1 cellular context compared by ENCODE assay signal in genomic region chr10:72215611-72216549, GRCh38.
TF ChIP-seq lines count a peak whose summit lies in the region.

Gene ANAPC16 (plus strand): TSS chr10:72216012. CDS start chr10:72223915, 7,903 bp downstream.
A gene with protein sequence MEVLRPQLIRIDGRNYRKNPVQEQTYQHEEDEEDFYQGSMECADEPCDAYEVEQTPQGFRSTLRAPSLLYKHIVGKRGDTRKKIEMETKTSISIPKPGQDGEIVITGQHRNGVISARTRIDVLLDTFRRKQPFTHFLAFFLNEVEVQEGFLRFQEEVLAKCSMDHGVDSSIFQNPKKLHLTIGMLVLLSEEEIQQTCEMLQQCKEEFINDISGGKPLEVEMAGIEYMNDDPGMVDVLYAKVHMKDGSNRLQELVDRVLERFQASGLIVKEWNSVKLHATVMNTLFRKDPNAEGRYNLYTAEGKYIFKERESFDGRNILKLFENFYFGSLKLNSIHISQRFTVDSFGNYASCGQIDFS (minus strand): TSS chr10:72216276. CDS start chr10:72213298, 2,978 bp downstream.

TF ChIP-seq in GM12878, 131 proteins besides CTCF, POLR2A, EP300 and RAD21 (continued from another document and continues in another):
- TF ChIP-seq, protein P1, sequence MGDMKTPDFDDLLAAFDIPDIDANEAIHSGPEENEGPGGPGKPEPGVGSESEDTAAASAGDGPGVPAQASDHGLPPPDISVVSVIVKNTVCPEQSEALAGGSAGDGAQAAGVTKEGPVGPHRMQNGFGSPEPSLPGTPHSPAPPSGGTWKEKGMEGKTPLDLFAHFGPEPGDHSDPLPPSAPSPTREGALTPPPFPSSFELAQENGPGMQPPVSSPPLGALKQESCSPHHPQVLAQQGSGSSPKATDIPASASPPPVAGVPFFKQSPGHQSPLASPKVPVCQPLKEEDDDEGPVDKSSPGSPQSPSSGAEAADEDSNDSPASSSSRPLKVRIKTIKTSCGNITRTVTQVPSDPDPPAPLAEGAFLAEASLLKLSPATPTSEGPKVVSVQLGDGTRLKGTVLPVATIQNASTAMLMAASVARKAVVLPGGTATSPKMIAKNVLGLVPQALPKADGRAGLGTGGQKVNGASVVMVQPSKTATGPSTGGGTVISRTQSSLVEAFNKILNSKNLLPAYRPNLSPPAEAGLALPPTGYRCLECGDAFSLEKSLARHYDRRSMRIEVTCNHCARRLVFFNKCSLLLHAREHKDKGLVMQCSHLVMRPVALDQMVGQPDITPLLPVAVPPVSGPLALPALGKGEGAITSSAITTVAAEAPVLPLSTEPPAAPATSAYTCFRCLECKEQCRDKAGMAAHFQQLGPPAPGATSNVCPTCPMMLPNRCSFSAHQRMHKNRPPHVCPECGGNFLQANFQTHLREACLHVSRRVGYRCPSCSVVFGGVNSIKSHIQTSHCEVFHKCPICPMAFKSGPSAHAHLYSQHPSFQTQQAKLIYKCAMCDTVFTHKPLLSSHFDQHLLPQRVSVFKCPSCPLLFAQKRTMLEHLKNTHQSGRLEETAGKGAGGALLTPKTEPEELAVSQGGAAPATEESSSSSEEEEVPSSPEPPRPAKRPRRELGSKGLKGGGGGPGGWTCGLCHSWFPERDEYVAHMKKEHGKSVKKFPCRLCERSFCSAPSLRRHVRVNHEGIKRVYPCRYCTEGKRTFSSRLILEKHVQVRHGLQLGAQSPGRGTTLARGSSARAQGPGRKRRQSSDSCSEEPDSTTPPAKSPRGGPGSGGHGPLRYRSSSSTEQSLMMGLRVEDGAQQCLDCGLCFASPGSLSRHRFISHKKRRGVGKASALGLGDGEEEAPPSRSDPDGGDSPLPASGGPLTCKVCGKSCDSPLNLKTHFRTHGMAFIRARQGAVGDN (IDR thresholded peaks at IDR 0.05) = peak; percentile 95
- TF ChIP-seq NR2C2 (IDR thresholded peaks at IDR 0.05; ENCODE audit: borderline replicate concordance, control insufficient read depth, insufficient read length, low read depth) (no peak), ZNF622 (IDR thresholded peaks at IDR 0.05) (no peak), CBFB (IDR thresholded peaks at IDR 0.05; ENCODE audit: low read depth) (peak; percentile 42; the same call in 1 of the 2 replicates), BHLHE40 (IDR thresholded peaks at IDR 0.05; ENCODE audit: borderline replicate concordance in 1 of 2, low read depth in 2 of 2, low read length in 1 of 2) (peak; percentile 16 to 81; a peak in 3 of 4 replicates), RAD51 (IDR thresholded peaks at IDR 0.05) (no peak), SMAD5 (IDR thresholded peaks at IDR 0.05; ENCODE audit: low read depth) (peak; percentile 95), YBX1 (IDR thresholded peaks at IDR 0.05) (no peak), PAX5 (IDR thresholded peaks at IDR 0.05; ENCODE audit: borderline replicate concordance, low read depth, low read length) (peak; percentile 42; the same call in 1 of the 2 replicates), CEBPB (IDR thresholded peaks at IDR 0.05; ENCODE audit: borderline replicate concordance in 1 of 2, low read depth in 2 of 2, low read length in 2 of 2) (no peak), MEF2A (IDR thresholded peaks at IDR 0.05; ENCODE audit: insufficient read depth, low read depth, low read length) (0 out of 2 replicates have a peak, but pooled peaks have one; percentile 48), KDM1A (IDR thresholded peaks at IDR 0.05; ENCODE audit: borderline replicate concordance) (no peak), SRF (IDR thresholded peaks at IDR 0.05; ENCODE audit: low read depth in 2 of 2, low read length in 2 of 2) (no peak), ZSCAN29 (IDR thresholded peaks at IDR 0.05) (no peak), IKZF1 (conservative IDR thresholded peaks at IDR 0.05) (peak; percentile 96), SIN3A (IDR thresholded peaks at IDR 0.05; ENCODE audit: low read depth, low read length) (no peak), NBN (IDR thresholded peaks at IDR 0.05) (no peak; the same call in none of the 2 replicates), EED (IDR thresholded peaks at IDR 0.05; ENCODE audit: low read depth) (peak; percentile 43; the same call in 1 of the 2 replicates), RELA (IDR thresholded peaks at IDR 0.05; ENCODE audit: borderline replicate concordance, partially characterized antibody) (peak; percentile 81), TAF1 (IDR thresholded peaks at IDR 0.05; ENCODE audit: borderline replicate concordance, low read depth, low read length) (peak; percentile 60), FOXK2 (IDR thresholded peaks at IDR 0.05) (no peak), SMAD1 (IDR thresholded peaks at IDR 0.05; ENCODE audit: low read depth, partially characterized antibody) (peak; percentile 83), RFX5 (IDR thresholded peaks at IDR 0.05; ENCODE audit: low read depth, low read length) (no peak), CHD1 (IDR thresholded peaks at IDR 0.05; ENCODE audit: low read depth, low read length) (no peak), MYB (IDR thresholded peaks at IDR 0.05; ENCODE audit: borderline replicate concordance, low read depth, low read length) (no peak), TCF12 (IDR thresholded peaks at IDR 0.05; ENCODE audit: low read depth, low read length) (0 out of 2 replicates have a peak, but pooled peaks have one; percentile 4), ZZZ3 (IDR thresholded peaks at IDR 0.05; ENCODE audit: control insufficient read depth, insufficient read length, low read depth) (no peak), PBX3 (IDR thresholded peaks at IDR 0.05; ENCODE audit: insufficient replicate concordance, low read depth, low read length) (no peak), NR2C1 (IDR thresholded peaks at IDR 0.05) (no peak), EGR1 (IDR thresholded peaks at IDR 0.05; ENCODE audit: borderline replicate concordance in 1 of 2, low read depth in 2 of 2, low read length in 2 of 2) (peak; percentile 49 to 89; a peak in 2 of 3 replicates), IKZF2 (IDR thresholded peaks at IDR 0.05) (peak; percentile 80 to 83; a peak in 3 of 4 replicates), RBBP5 (conservative IDR thresholded peaks at IDR 0.05) (no peak), TBL1XR1 (IDR thresholded peaks at IDR 0.05; ENCODE audit: low read depth, low read length) (0 out of 2 replicates have a peak, but pooled peaks have one; percentile 51), CHD2 (IDR thresholded peaks at IDR 0.05; ENCODE audit: borderline replicate concordance, low read depth, low read length) (peak; percentile 78), SUPT20H (IDR thresholded peaks at IDR 0.05; ENCODE audit: borderline replicate concordance, control insufficient read depth, low read depth, low read length) (no peak), HDAC6 (IDR thresholded peaks at IDR 0.05; ENCODE audit: unreplicated experiment) (no peak), RELB (IDR thresholded peaks at IDR 0.05; ENCODE audit: low read depth) (peak; percentile 80; the same call in 1 of the 2 replicates), CHD4 (IDR thresholded peaks at IDR 0.05) (no peak), CREM (IDR thresholded peaks at IDR 0.05; ENCODE audit: low read depth) (peak; percentile 67; the same call in 1 of the 2 replicates)
- TF ChIP-seq, protein P2, sequence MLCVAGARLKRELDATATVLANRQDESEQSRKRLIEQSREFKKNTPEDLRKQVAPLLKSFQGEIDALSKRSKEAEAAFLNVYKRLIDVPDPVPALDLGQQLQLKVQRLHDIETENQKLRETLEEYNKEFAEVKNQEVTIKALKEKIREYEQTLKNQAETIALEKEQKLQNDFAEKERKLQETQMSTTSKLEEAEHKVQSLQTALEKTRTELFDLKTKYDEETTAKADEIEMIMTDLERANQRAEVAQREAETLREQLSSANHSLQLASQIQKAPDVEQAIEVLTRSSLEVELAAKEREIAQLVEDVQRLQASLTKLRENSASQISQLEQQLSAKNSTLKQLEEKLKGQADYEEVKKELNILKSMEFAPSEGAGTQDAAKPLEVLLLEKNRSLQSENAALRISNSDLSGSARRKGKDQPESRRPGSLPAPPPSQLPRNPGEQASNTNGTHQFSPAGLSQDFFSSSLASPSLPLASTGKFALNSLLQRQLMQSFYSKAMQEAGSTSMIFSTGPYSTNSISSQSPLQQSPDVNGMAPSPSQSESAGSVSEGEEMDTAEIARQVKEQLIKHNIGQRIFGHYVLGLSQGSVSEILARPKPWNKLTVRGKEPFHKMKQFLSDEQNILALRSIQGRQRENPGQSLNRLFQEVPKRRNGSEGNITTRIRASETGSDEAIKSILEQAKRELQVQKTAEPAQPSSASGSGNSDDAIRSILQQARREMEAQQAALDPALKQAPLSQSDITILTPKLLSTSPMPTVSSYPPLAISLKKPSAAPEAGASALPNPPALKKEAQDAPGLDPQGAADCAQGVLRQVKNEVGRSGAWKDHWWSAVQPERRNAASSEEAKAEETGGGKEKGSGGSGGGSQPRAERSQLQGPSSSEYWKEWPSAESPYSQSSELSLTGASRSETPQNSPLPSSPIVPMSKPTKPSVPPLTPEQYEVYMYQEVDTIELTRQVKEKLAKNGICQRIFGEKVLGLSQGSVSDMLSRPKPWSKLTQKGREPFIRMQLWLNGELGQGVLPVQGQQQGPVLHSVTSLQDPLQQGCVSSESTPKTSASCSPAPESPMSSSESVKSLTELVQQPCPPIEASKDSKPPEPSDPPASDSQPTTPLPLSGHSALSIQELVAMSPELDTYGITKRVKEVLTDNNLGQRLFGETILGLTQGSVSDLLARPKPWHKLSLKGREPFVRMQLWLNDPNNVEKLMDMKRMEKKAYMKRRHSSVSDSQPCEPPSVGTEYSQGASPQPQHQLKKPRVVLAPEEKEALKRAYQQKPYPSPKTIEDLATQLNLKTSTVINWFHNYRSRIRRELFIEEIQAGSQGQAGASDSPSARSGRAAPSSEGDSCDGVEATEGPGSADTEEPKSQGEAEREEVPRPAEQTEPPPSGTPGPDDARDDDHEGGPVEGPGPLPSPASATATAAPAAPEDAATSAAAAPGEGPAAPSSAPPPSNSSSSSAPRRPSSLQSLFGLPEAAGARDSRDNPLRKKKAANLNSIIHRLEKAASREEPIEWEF (IDR thresholded peaks at IDR 0.05; ENCODE audit: insufficient replicate concordance, low read depth, low read length) = no peak
- TF ChIP-seq, protein P3, sequence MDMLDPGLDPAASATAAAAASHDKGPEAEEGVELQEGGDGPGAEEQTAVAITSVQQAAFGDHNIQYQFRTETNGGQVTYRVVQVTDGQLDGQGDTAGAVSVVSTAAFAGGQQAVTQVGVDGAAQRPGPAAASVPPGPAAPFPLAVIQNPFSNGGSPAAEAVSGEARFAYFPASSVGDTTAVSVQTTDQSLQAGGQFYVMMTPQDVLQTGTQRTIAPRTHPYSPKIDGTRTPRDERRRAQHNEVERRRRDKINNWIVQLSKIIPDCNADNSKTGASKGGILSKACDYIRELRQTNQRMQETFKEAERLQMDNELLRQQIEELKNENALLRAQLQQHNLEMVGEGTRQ (IDR thresholded peaks at IDR 0.05; ENCODE audit: borderline replicate concordance, low read depth, low read length) = no peak
- TF ChIP-seq, protein P4, sequence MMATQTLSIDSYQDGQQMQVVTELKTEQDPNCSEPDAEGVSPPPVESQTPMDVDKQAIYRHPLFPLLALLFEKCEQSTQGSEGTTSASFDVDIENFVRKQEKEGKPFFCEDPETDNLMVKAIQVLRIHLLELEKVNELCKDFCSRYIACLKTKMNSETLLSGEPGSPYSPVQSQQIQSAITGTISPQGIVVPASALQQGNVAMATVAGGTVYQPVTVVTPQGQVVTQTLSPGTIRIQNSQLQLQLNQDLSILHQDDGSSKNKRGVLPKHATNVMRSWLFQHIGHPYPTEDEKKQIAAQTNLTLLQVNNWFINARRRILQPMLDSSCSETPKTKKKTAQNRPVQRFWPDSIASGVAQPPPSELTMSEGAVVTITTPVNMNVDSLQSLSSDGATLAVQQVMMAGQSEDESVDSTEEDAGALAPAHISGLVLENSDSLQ (IDR thresholded peaks at IDR 0.05) = peak; percentile 71
- TF ChIP-seq, protein P5, sequence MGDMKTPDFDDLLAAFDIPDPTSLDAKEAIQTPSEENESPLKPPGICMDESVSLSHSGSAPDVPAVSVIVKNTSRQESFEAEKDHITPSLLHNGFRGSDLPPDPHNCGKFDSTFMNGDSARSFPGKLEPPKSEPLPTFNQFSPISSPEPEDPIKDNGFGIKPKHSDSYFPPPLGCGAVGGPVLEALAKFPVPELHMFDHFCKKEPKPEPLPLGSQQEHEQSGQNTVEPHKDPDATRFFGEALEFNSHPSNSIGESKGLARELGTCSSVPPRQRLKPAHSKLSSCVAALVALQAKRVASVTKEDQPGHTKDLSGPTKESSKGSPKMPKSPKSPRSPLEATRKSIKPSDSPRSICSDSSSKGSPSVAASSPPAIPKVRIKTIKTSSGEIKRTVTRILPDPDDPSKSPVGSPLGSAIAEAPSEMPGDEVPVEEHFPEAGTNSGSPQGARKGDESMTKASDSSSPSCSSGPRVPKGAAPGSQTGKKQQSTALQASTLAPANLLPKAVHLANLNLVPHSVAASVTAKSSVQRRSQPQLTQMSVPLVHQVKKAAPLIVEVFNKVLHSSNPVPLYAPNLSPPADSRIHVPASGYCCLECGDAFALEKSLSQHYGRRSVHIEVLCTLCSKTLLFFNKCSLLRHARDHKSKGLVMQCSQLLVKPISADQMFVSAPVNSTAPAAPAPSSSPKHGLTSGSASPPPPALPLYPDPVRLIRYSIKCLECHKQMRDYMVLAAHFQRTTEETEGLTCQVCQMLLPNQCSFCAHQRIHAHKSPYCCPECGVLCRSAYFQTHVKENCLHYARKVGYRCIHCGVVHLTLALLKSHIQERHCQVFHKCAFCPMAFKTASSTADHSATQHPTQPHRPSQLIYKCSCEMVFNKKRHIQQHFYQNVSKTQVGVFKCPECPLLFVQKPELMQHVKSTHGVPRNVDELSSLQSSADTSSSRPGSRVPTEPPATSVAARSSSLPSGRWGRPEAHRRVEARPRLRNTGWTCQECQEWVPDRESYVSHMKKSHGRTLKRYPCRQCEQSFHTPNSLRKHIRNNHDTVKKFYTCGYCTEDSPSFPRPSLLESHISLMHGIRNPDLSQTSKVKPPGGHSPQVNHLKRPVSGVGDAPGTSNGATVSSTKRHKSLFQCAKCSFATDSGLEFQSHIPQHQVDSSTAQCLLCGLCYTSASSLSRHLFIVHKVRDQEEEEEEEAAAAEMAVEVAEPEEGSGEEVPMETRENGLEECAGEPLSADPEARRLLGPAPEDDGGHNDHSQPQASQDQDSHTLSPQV (IDR thresholded peaks at IDR 0.05) = no peak
